In genomic region chr6:157235600-157236039, GRCh38 we compare ENCODE assay signal across 8 cellular contexts.
A peak's percentile ranks its signal among the peaks of the same experiment; 100 is the strongest.
DNase-seq lines count a peak whose midpoint lies in the region; ATAC-seq, FAIRE-seq and TF ChIP-seq lines count a peak whose summit lies in the region.

No MANE protein-coding gene starts in this region.

- no peak overlapping the region; a peak in 1 of 7 replicates for H3K9ac ChIP-seq in H1 (replicated peaks in 1 of 4; ENCODE audit: extremely low read depth in 1 of 4, low read depth in 3 of 4, low read length in 3 of 4)

- H4K20me1 ChIP-seq in H1 (replicated peaks in 1 of 2; ENCODE audit: control insufficient read depth in 1 of 2, insufficient read depth in 2 of 2, low read length in 2 of 2) = peaks cover 0 to 3% of the 10 kb centered on the region in 2 experiments

- peaks cover 5 to 8% of the 10 kb centered on the region in 2 donors for H3K27me3 Mint-ChIP-seq in CD4-positive, alpha-beta memory T cell
- H3K27me3 Mint-ChIP-seq in activated CD8-positive, alpha-beta T cell treated with anti-CD3 and anti-CD28 coated beads for 36 hours = peaks cover 39% of the 10 kb centered on the region

- H4K5ac ChIP-seq in H1 (ENCODE audit: insufficient read length, low read depth, low read length) = no peak overlapping the region

- DNase-seq in CD4-positive, alpha-beta memory T cell = peak; percentile 55 to 68 (median 62)
- peak; percentile 63 for DNase-seq in activated CD8-positive, alpha-beta T cell treated with anti-CD3 and anti-CD28 coated beads for 36 hours
- DNase-seq in H1 (ENCODE audit: low read depth in 1 of 2, low spot score in 2 of 2) (peak in 1 of 2 experiments; percentile 57), lower leg skin (ENCODE audit: low spot score in 2 of 2) (peak in 1 of 2 donors; percentile 93)
- DNase-seq in stimulated activated CD4-positive, alpha-beta T cell treated with anti-CD3 and anti-CD28 coated beads, Interleukin-4, amount 100 ng/mL, for 24 hours = peak; percentile 45

- H2BK15ac ChIP-seq in H1 (ENCODE audit: low read length) = no peak overlapping the region

- H3K23ac ChIP-seq in H1 (ENCODE audit: insufficient read length) = no peak overlapping the region

- peaks cover 0 to 7% of the 10 kb centered on the region in 2 donors for H3K36me3 Mint-ChIP-seq in CD4-positive, alpha-beta memory T cell
- H3K36me3 Mint-ChIP-seq in activated CD8-positive, alpha-beta T cell treated with anti-CD3 and anti-CD28 coated beads for 36 hours (ENCODE audit: low read depth) = peaks cover 1% of the 10 kb centered on the region

- peaks cover 16% of the 10 kb centered on the region; the same call in 1 of the 2 replicates for H3K23me2 ChIP-seq in H1 (ENCODE audit: low read depth, low read length)

- no peak overlapping the region for H3K27ac ChIP-seq in CD4-positive, alpha-beta memory T cell (ENCODE audit: low read depth, low read length)
- H3K27ac ChIP-seq in H1 (ENCODE audit: low read depth, low read length) = no peak overlapping the region

- H3K4me1 ChIP-seq in CD4-positive, alpha-beta memory T cell (ENCODE audit: insufficient read depth, low read length) = peaks cover 24% of the 10 kb centered on the region
- peaks cover 0 to 12% (median 6%) of the 10 kb centered on the region in 4 experiments; a peak in 6 of 7 replicates for H3K4me1 ChIP-seq in H1 (replicated peaks in 1 of 4; ENCODE audit: control insufficient read depth in 3 of 4, insufficient read depth in 4 of 4, low read length in 3 of 4)

- peak; percentile 51 for ATAC-seq in HG03175 (IDR thresholded peaks at IDR 0.05; ENCODE audit: unreplicated experiment)
- ATAC-seq in activated CD8-positive, alpha-beta T cell treated with anti-CD3 and anti-CD28 coated beads for 36 hours = peak; percentile 91
- no peak for ATAC-seq in HG02870 (IDR thresholded peaks at IDR 0.05; ENCODE audit: unreplicated experiment)
- no peak for ATAC-seq in GM21528 (IDR thresholded peaks at IDR 0.05; ENCODE audit: low FRiP score, unreplicated experiment)

- no peak for FAIRE-seq in H1 (lab: Jason Lieb, UNC)

- H3K4me2 ChIP-seq in H1 (ENCODE audit: insufficient read depth in 1 of 2, low read depth in 2 of 2, low read length in 2 of 2) = peak overlapping the region; percentile 72 to 92

- no peaks in the 10 kb centered on the region for H3K9me3 ChIP-seq in CD4-positive, alpha-beta memory T cell (ENCODE audit: control insufficient read depth in 1 of 2, low read length in 2 of 2)
- no peaks in the 10 kb centered on the region for H3K9me3 ChIP-seq in H1 (ENCODE audit: insufficient read depth in 2 of 2, low read depth in 1 of 2, low read length in 1 of 2)

- peak overlapping the region; percentile 90 to 96 (median 92) for H3K4me3 Mint-ChIP-seq in CD4-positive, alpha-beta memory T cell
- peak overlapping the region; percentile 83 for H3K4me3 Mint-ChIP-seq in activated CD8-positive, alpha-beta T cell treated with anti-CD3 and anti-CD28 coated beads for 36 hours

- peak; percentile 35 to 60; a peak in 3 of 4 replicates for TF ChIP-seq RAD21 in H1 (IDR thresholded peaks at IDR 0.05 in 1 of 2, conservative IDR thresholded peaks at IDR 0.05 in 1 of 2; ENCODE audit: low read depth in 2 of 2, low read length in 2 of 2)

- POLR2A ChIA-PET in CD4-positive, alpha-beta memory T cell (lab: Charles Lee; ENCODE audit: partially characterized antibody) = interaction anchor here (0.9 to 2.7 kb wide), 8 partner anchors 9 to 215 kb away, joined by 3 to 48 read pairs (median 6); no protein-coding TSS in a partner anchor
- POLR2A ChIA-PET in activated CD8-positive, alpha-beta T cell treated with anti-CD3 and anti-CD28 coated beads for 36 hours (lab: Charles Lee) = interaction anchor here (1.0 to 1.2 kb wide), 2 partner anchors 13 to 40 kb away, joined by 3 read pairs; no protein-coding TSS in a partner anchor
- POLR2A ChIA-PET in H1 (lab: Charles Lee; ENCODE audit: partially characterized antibody) = interaction anchor here (1.0 to 1.7 kb wide), 3 partner anchors 10 to 87 kb away, joined by 3 read pairs; partner anchors contain the start of gene TMEM242

- H3K4me1 Mint-ChIP-seq in CD4-positive, alpha-beta memory T cell = peaks cover 17 to 38% (median 21%) of the 10 kb centered on the region in 4 donors
- H3K4me1 Mint-ChIP-seq in activated CD8-positive, alpha-beta T cell treated with anti-CD3 and anti-CD28 coated beads for 36 hours (ENCODE audit: low read depth) = peaks cover 11% of the 10 kb centered on the region

- TF ChIP-seq POLR2A in H1 (IDR thresholded peaks at IDR 0.05; ENCODE audit: control extremely low read depth in 1 of 2, low read depth in 2 of 2, low read length in 2 of 2) (no peak), lower leg skin (IDR thresholded peaks at IDR 0.05) (no peak)

- H3K36me3 ChIP-seq in CD4-positive, alpha-beta memory T cell (ENCODE audit: insufficient read depth, low read length) = no peaks in the 10 kb centered on the region
- no peaks in the 10 kb centered on the region; a peak in 1 of 8 replicates for H3K36me3 ChIP-seq in H1 (ENCODE audit: control insufficient read depth in 2 of 4, insufficient read depth in 4 of 4, low read length in 3 of 4)

- H2AK5ac ChIP-seq in H1 (ENCODE audit: low read depth, low read length) = no peak overlapping the region

- CTCF ChIA-PET in CD4-positive, alpha-beta memory T cell (lab: Charles Lee; ENCODE audit: partially characterized antibody) = interaction anchor here (0.7 to 2.4 kb wide), 13 partner anchors 9 to 288 kb away, joined by 3 to 17 read pairs (median 5); no protein-coding TSS in a partner anchor
- CTCF ChIA-PET in activated CD8-positive, alpha-beta T cell treated with anti-CD3 and anti-CD28 coated beads for 36 hours (lab: Charles Lee) = interaction anchor here (0.5 to 2.7 kb wide), 28 partner anchors 9 to 345 kb away, joined by 3 to 20 read pairs (median 4); partner anchors contain the start of gene TMEM242
- CTCF ChIA-PET in H1 (lab: Charles Lee; ENCODE audit: partially characterized antibody) = interaction anchor here (0.5 to 2.7 kb wide), 22 partner anchors 9 to 1324 kb away, joined by 3 to 14 read pairs (median 4); no protein-coding TSS in a partner anchor

- no peak overlapping the region for H2BK20ac ChIP-seq in H1 (ENCODE audit: low read length)

- TF ChIP-seq EP300 in H1 (IDR thresholded peaks at IDR 0.05; ENCODE audit: borderline replicate concordance in 1 of 2, low read depth in 2 of 2, low read length in 2 of 2) = no peak

- peak; percentile 72 for TF ChIP-seq CTCF in activated CD8-positive, alpha-beta T cell treated with anti-CD3 and anti-CD28 coated beads for 36 hours (IDR thresholded peaks at IDR 0.05)
- TF ChIP-seq CTCF in H1 (IDR thresholded peaks at IDR 0.05; ENCODE audit: control extremely low read depth in 1 of 3, insufficient read depth in 1 of 3, low read depth in 1 of 3, low read length in 3 of 3) (peak in 2 of 3 experiments; percentile 69 to 83; a peak in 3 of 4 replicates), lower leg skin (IDR thresholded peaks at IDR 0.05) (peak in 1 of 3 donors; percentile 35)

- no peak overlapping the region for H3K4ac ChIP-seq in H1 (replicated peaks; ENCODE audit: insufficient read length, low read depth, low read length)

- H3K56ac ChIP-seq in H1 (replicated peaks; ENCODE audit: insufficient read length, low read depth, low read length) = no peak overlapping the region

- no peak overlapping the region for H4K91ac ChIP-seq in H1 (replicated peaks; ENCODE audit: insufficient read length, low read length)

- peak overlapping the region; percentile 73; the same call in 1 of the 2 replicates for H2AFZ ChIP-seq in H1 (ENCODE audit: low read length)

- H2BK5ac ChIP-seq in H1 (ENCODE audit: low read depth, low read length) = no peak overlapping the region

- peaks cover 0 to 3% (median 0%) of the 10 kb centered on the region in 8 donors for H3K9me3 Mint-ChIP-seq in CD4-positive, alpha-beta memory T cell
- no peaks in the 10 kb centered on the region for H3K9me3 Mint-ChIP-seq in activated CD8-positive, alpha-beta T cell treated with anti-CD3 and anti-CD28 coated beads for 36 hours

- H2BK12ac ChIP-seq in H1 (ENCODE audit: low read depth, low read length) = peak overlapping the region; percentile 50; the same call in 1 of the 2 replicates

- peak overlapping the region; percentile 64 for H3K18ac ChIP-seq in H1 (ENCODE audit: extremely low read depth, low read length)

- peak overlapping the region; percentile 47 to 70 for H3K4me3 ChIP-seq in CD4-positive, alpha-beta memory T cell (ENCODE audit: low read length in 2 of 2)
- peak overlapping the region; percentile 40 to 65 (median 52) for H3K4me3 ChIP-seq in H1 (ENCODE audit: extremely low read depth in 1 of 4, insufficient read depth in 2 of 4, low read depth in 3 of 4, low read length in 4 of 4)
- H3K4me3 ChIP-seq in lower leg skin (ENCODE audit: low read depth, poor library complexity, severe bottlenecking) = peak overlapping the region; percentile 39

- H4K8ac ChIP-seq in H1 (ENCODE audit: extremely low read depth, insufficient read depth, low read length) = peak overlapping the region; percentile 89

- H3K79me1 ChIP-seq in H1 (ENCODE audit: low read depth, low read length) = no peaks in the 10 kb centered on the region

- intact Hi-C loops in CD4-positive, alpha-beta memory T cell (cut with micrococcal nuclease) = loop anchor here (1.0 kb wide), 2 partner anchors 14 to 39 kb away; no protein-coding TSS in a partner anchor
- intact Hi-C loops in activated CD8-positive, alpha-beta T cell treated with anti-CD3 and anti-CD28 coated beads for 36 hours (cut with micrococcal nuclease) = no loop called here
- intact Hi-C loops in lower leg skin (cut with DNase I; ENCODE audit: low total_unique reads) = no loop called here

- H3K79me2 ChIP-seq in H1 (ENCODE audit: control insufficient read depth in 1 of 2, insufficient read depth in 2 of 2, low read length in 2 of 2) = no peaks in the 10 kb centered on the region

- 1% methylated on average over 24 of the region's 28 CpGs; no CpG with 5 or more reads in 1 of the 2 experiments for WGBS in H1 (ENCODE audit: extremely low coverage in 1 of 2, insufficient coverage in 1 of 2, insufficient read length in 1 of 2, insufficient replicate concordance in 2 of 2, low coverage in 1 of 2, low lambda C conversion rate in 2 of 2, missing lambda C conversion rate in 1 of 2), 2 experiments
- 0 to 1% methylated on average over 14 to 16 of the region's 28 CpGs for WGBS in lower leg skin, 2 donors

- H3K14ac ChIP-seq in H1 (ENCODE audit: insufficient read length) = no peak overlapping the region

- H3K27ac Mint-ChIP-seq in CD4-positive, alpha-beta memory T cell = peak overlapping the region in 6 of 7 donors; percentile 61 to 85 (median 79)
- no peak overlapping the region for H3K27ac Mint-ChIP-seq in activated CD8-positive, alpha-beta T cell treated with anti-CD3 and anti-CD28 coated beads for 36 hours

- no peak overlapping the region for H2BK120ac ChIP-seq in H1 (replicated peaks; ENCODE audit: low read depth, low read length)

- peaks cover 7% of the 10 kb centered on the region for H3K27me3 ChIP-seq in CD4-positive, alpha-beta memory T cell (ENCODE audit: insufficient read depth, low read length)
- peaks cover 6 to 39% (median 33%) of the 10 kb centered on the region in 4 experiments for H3K27me3 ChIP-seq in H1 (replicated peaks in 1 of 4; ENCODE audit: control insufficient read depth in 3 of 4, extremely low read depth in 1 of 4, insufficient read depth in 3 of 4, low read length in 3 of 4)

TF ChIP-seq in H1, 55 proteins besides CTCF, POLR2A, EP300 and RAD21 (continues in another document):
- TF ChIP-seq TBP (IDR thresholded peaks at IDR 0.05; ENCODE audit: low read depth, low read length) (peak; percentile 64), TAF7 (optimal IDR thresholded peaks at IDR 0.05; ENCODE audit: borderline replicate concordance, low read depth, low read length) (no peak)

Comparison
In these comparisons a context has a peak if more than half of its experiments do, and no peak if none do; other contexts are left out.
1. ATAC-seq: peak in HG03175 (single experiment) and activated CD8-positive, alpha-beta T cell treated with anti-CD3 and anti-CD28 coated beads for 36 hours (single experiment); none in HG02870 (single experiment) and GM21528 (single experiment).
2. Peak in every context shown above with its lines, with median percentiles within 50 percentile points of each other: H3K4me3 ChIP-seq.